9 cellular contexts compared by ENCODE assay signal in the genomic region with DNA sequence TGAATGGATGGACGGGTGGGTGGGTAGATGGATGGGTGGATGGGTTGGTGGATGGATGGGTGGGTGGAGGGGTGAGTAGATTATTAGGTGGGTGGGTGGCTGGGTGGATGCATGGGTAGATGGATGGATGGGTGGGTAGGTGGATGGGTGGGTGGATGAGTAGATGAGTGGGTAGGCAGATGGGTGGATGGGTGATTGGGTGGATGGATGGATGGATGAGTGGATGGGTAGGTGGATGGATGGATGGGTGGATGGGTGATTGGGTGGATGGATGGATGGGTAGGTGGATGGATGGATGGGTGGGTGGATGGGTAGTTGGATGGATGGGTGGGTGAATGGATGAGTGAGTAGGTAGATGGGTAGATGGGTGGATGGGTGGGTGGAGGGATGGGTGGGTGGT. TPM values are rescaled to one million over a fixed set of nuclear protein-coding genes. Genes with fewer than 3 reads are reported as not detected.
"Had no signal": no experiment of that assay in that cellular context is flagged by ENCODE, and none has a peak within 500 bp of the region (broad histone marks: within the 10 kb centered on the region; RNA-seq: fewer than 3 reads in every experiment).

No MANE protein-coding gene starts in this region.

- H3K27ac ChIP-seq: HL-60, KMS-11 had no signal

- H3K4me3 ChIP-seq: K562 had no signal

- ATAC-seq: HepG2, K562 had no signal

- H3K4me2 ChIP-seq: KMS-11 had no signal

- DNase-seq: KBM-7, KG1 had no signal

- H3K9ac ChIP-seq: KMS-11 had no signal

RNA-seq across cellular contexts. Expression of a gene that starts 59.6 kb away (rescaled TPM):
- total RNA-seq: HepG2, HT-29, HT1080, K562 had no signal
- polyA plus RNA-seq: HepG2, IgD-negative memory B cell, K562 had no signal
